ENCODE assay signal across 4 cellular contexts in the genomic region with DNA sequence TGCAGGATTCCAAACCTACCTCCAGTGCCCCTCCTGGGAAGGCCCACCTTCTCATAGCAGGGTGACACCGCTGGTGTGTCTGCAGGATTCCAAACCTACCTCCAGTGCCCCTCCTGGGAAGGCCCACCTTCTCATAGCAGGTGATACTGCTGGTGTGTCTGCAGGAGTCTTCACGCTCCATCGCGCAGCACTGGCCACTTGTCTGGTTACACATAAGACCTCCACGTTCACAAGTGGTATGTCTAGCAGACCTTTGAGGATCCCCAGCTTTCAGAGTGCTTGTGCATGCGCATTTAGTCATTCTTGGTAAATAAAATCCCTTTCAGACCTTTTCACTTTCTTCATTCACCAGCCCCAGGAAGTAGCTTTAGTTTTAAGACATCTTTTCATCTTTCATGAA. TPM values are rescaled to one million over a fixed set of nuclear protein-coding genes. Genes with fewer than 3 reads are reported as not detected.
"Had no signal": no experiment of that assay in that cellular context is flagged by ENCODE, and none has a peak within 500 bp of the region (broad histone marks: within the 10 kb centered on the region; RNA-seq: fewer than 3 reads in every experiment).

No MANE protein-coding gene starts in this region.

RNA-seq across cellular contexts. Expression of gene SLC22A1, which starts 29.4 kb away (rescaled TPM):
- total RNA-seq: activated naive CD4-positive, alpha-beta T cell treated with anti-CD3 and anti-CD28 coated beads for 36 hours; ascending aorta; cardiac septum had no signal
- polyA plus RNA-seq: cardiac muscle cell had no signal
